Comparison of ENCODE assay signal across 13 cellular contexts in the genomic region with DNA sequence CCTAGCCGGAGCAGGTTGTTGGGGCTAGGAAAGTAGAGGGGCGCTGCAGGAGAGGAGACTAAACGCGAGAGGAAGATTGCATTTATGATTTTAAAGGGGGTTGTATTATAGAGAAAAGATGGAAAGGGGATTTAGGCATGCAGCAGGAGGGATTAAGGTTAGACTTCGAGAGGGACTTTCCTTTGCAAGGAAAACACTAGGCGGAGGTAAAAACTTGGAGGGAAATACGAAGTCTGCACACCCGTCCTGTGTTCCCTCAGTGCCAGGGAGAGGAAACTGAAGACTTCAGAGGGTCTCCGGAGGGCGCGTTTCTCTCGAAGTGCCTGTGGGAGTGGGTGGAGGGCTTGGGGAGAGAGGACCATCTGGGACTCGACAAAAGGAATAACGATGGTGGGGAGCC. TPM values are rescaled to one million over a fixed set of nuclear protein-coding genes. Genes with fewer than 3 reads are reported as not detected.
A peak's percentile ranks its signal among the peaks of the same experiment; 100 is the strongest.
DNase-seq lines count a peak whose midpoint lies in the region; ATAC-seq and TF ChIP-seq lines count a peak whose summit lies in the region.
"Had no signal": no experiment of that assay in that cellular context is flagged by ENCODE, and none has a peak within 500 bp of the region (broad histone marks: within the 10 kb centered on the region; RNA-seq: fewer than 3 reads in every experiment).

No MANE protein-coding gene starts in this region.

- CTCF ChIA-PET in MCF 10A (lab: Yijun Ruan, JAX), result interaction anchor here (0.7 kb wide), 1 partner anchor 9 kb away, joined by 3 read pairs; no protein-coding TSS in a partner anchor

- no peak overlapping the region for H3K27ac Mint-ChIP-seq in MCF 10A (ENCODE audit: low read depth, unreplicated experiment)
- peak overlapping the region in 1 of 10 donors; percentile 59 for H3K27ac Mint-ChIP-seq in naive thymus-derived CD8-positive, alpha-beta T cell
- no peak overlapping the region for H3K27ac Mint-ChIP-seq in type B pancreatic cell

- H3K4me3 Mint-ChIP-seq in MCF 10A (ENCODE audit: unreplicated experiment) (no peak overlapping the region), type B pancreatic cell (peak overlapping the region; percentile 83)
- peak overlapping the region; percentile 43 to 81 (median 70) for H3K4me3 Mint-ChIP-seq in naive thymus-derived CD8-positive, alpha-beta T cell

- H3K36me3 ChIP-seq in breast epithelium, result no peaks in the 10 kb centered on the region

- H3K27me3 ChIP-seq in breast epithelium (no peaks in the 10 kb centered on the region), dorsolateral prefrontal cortex (peaks cover 0 to 16% (median 0%) of the 10 kb centered on the region in 45 donors)

- peak in 1 of 2 donors; percentile 16 for ATAC-seq in naive thymus-derived CD8-positive, alpha-beta T cell
- ATAC-seq: GM12878 had no signal

- DNase-seq in breast epithelium (ENCODE audit: low spot score in 2 of 2), result no peak
- no peak for DNase-seq in MCF 10A (ENCODE audit: unreplicated experiment)
- DNase-seq in dorsolateral prefrontal cortex, result no peak
- no peak for DNase-seq in naive thymus-derived CD8-positive, alpha-beta T cell
- no peak for DNase-seq in type B pancreatic cell (ENCODE audit: extremely low spot score, unreplicated experiment)
- DNase-seq in KG1 (lab: John Stamatoyannopoulos, UW), result no peak
- DNase-seq in NCI-H345 treated with DMSO at 0.1 percent for 48 hours (lab: John Stamatoyannopoulos, UW; ENCODE audit: unreplicated experiment), result no peak
- DNase-seq in HuH-7 (ENCODE audit: low spot score), result no peak
- DNase-seq: NCI-H2081 treated with DMSO at 0.1 percent for 48 hours, occipital lobe, SIG-M5 had no signal

- no peaks in the 10 kb centered on the region for H3K4me1 Mint-ChIP-seq in MCF 10A (ENCODE audit: insufficient read depth, unreplicated experiment)
- peaks cover 7 to 13% (median 10%) of the 10 kb centered on the region in 4 donors for H3K4me1 Mint-ChIP-seq in naive thymus-derived CD8-positive, alpha-beta T cell
- H3K4me1 Mint-ChIP-seq in type B pancreatic cell (ENCODE audit: unreplicated experiment), result peaks cover 38% of the 10 kb centered on the region

- intact Hi-C loops in breast epithelium (cut with DNase I; ENCODE audit: low total_unique reads), result no loop called here
- intact Hi-C loops in MCF 10A (cut with micrococcal nuclease), result no loop called here
- intact Hi-C loops in dorsolateral prefrontal cortex (cut with DNase I), result no loop called here

- H3K27ac ChIP-seq in breast epithelium (no peak overlapping the region), dorsolateral prefrontal cortex (no peak overlapping the region)

- BruUV-seq in MCF 10A (replicated peaks; lab: Mats Ljungman, UMichigan), result no TSS peak

- POLR2A ChIA-PET in MCF 10A (lab: Yijun Ruan, JAX), result no interaction called here
- POLR2A ChIA-PET in naive thymus-derived CD8-positive, alpha-beta T cell (lab: Charles Lee), result no interaction called here

- no peak for TF ChIP-seq POLR2A in breast epithelium (IDR thresholded peaks at IDR 0.05)

- no peaks in the 10 kb centered on the region for H3K9me3 ChIP-seq in breast epithelium

- peak overlapping the region; percentile 42 to 71 (median 60) for H3K4me3 ChIP-seq in breast epithelium
- peak overlapping the region in 58 of 59 donors; percentile 15 to 75 (median 60) for H3K4me3 ChIP-seq in dorsolateral prefrontal cortex
- H3K4me3 ChIP-seq: GM12878 had no signal

- H3K36me3 Mint-ChIP-seq in MCF 10A (ENCODE audit: insufficient read depth, unreplicated experiment) (no peaks in the 10 kb centered on the region), type B pancreatic cell (no peaks in the 10 kb centered on the region)
- H3K36me3 Mint-ChIP-seq in naive thymus-derived CD8-positive, alpha-beta T cell, result no peaks in the 10 kb centered on the region

- H3K27me3 Mint-ChIP-seq in MCF 10A (ENCODE audit: insufficient read depth, unreplicated experiment), result peaks cover 64% of the 10 kb centered on the region
- peaks cover 41 to 72% (median 63%) of the 10 kb centered on the region in 5 donors for H3K27me3 Mint-ChIP-seq in naive thymus-derived CD8-positive, alpha-beta T cell
- H3K27me3 Mint-ChIP-seq in type B pancreatic cell, result peaks cover 74% of the 10 kb centered on the region

- no peaks in the 10 kb centered on the region for H3K9me3 Mint-ChIP-seq in MCF 10A (ENCODE audit: unreplicated experiment)
- H3K9me3 Mint-ChIP-seq in naive thymus-derived CD8-positive, alpha-beta T cell, result no peaks in the 10 kb centered on the region
- no peaks in the 10 kb centered on the region for H3K9me3 Mint-ChIP-seq in type B pancreatic cell

- TF ChIP-seq CTCF in breast epithelium (IDR thresholded peaks at IDR 0.05) (no peak), MCF 10A (IDR thresholded peaks at IDR 0.05; ENCODE audit: unreplicated experiment) (no peak), dorsolateral prefrontal cortex (IDR thresholded peaks at IDR 0.05 in 54 of 56, conservative IDR thresholded peaks at IDR 0.05 in 2 of 56; ENCODE audit: low read depth in 1 of 56, partially characterized antibody in 56 of 56) (no peak), type B pancreatic cell (conservative IDR thresholded peaks at IDR 0.05) (no peak)

- H3K4me1 ChIP-seq in breast epithelium, result peaks cover 0 to 4% of the 10 kb centered on the region in 2 donors

RNA-seq across cellular contexts. Expression of gene PPP1R1A, which starts 0.4 kb away (rescaled TPM):
- 100 to 1,000 TPM in 1 of 3 donors, 10 to 100 TPM in 2; 21.6 to 316 (median 29.7) TPM for total RNA-seq in breast epithelium
- not detected in 2 replicates for total RNA-seq in MCF 10A (2022)
- total RNA-seq in dorsolateral prefrontal cortex, result 10 to 100 TPM; 12.7 to 51.0 (median 26.3) TPM
- total RNA-seq in naive thymus-derived CD8-positive, alpha-beta T cell, result not detected
- polyA plus RNA-seq in naive thymus-derived CD8-positive, alpha-beta T cell, result not detected
- total RNA-seq in type B pancreatic cell (ENCODE audit: low replicate concordance), result 24.9 and 43.3 TPM in 2 replicates
- total RNA-seq: GM12878 had no signal
- polyA plus RNA-seq: BJ had no signal

RNA-seq across cellular contexts. Expression of gene PDE1B, which starts 39.5 kb away (rescaled TPM):
- total RNA-seq in breast epithelium, result 10 to 100 TPM in 2 of 3 donors, 1 to 10 TPM in 1; 6.3 to 34.7 (median 13.8) TPM
- total RNA-seq in MCF 10A (2022), result not detected in 2 replicates
- total RNA-seq in dorsolateral prefrontal cortex, result 100 to 1,000 TPM in 3 of 120 experiments, 10 to 100 TPM in 117; 22.6 to 106 (median 74.9) TPM
- 1 to 10 TPM; 6.6 to 6.7 TPM for total RNA-seq in naive thymus-derived CD8-positive, alpha-beta T cell
- 1 to 10 TPM in 1 of 3 donors, under 1 TPM in 2; 0.03 to 2.9 (median 0.44) TPM for polyA plus RNA-seq in naive thymus-derived CD8-positive, alpha-beta T cell
- 0.10 and 3.6 TPM in 2 replicates for total RNA-seq in type B pancreatic cell (ENCODE audit: low replicate concordance)

RNA-seq across cellular contexts. Expression of gene LACRT, which starts 45.8 kb away (rescaled TPM):
- total RNA-seq in breast epithelium (not detected), MCF 10A (2022) (not detected in 2 replicates), dorsolateral prefrontal cortex (not detected), type B pancreatic cell (ENCODE audit: low replicate concordance) (not detected in 2 replicates)
- not detected for total RNA-seq in naive thymus-derived CD8-positive, alpha-beta T cell
- not detected for polyA plus RNA-seq in naive thymus-derived CD8-positive, alpha-beta T cell
- total RNA-seq: GM12878, occipital lobe had no signal
- polyA plus RNA-seq: BJ, GM12878 had no signal

RNA-seq across cellular contexts. Expression of gene DCD, which starts 59.3 kb away (rescaled TPM):
- total RNA-seq in breast epithelium, result not detected
- total RNA-seq in MCF 10A (2022), result not detected in 2 replicates
- not detected for total RNA-seq in dorsolateral prefrontal cortex
- total RNA-seq in naive thymus-derived CD8-positive, alpha-beta T cell, result not detected
- not detected for polyA plus RNA-seq in naive thymus-derived CD8-positive, alpha-beta T cell
- not detected in 2 replicates for total RNA-seq in type B pancreatic cell (ENCODE audit: low replicate concordance)
- total RNA-seq: GM12878, occipital lobe had no signal
- polyA plus RNA-seq: BJ, GM12878 had no signal

Comparison
In these comparisons a context has a peak if more than half of its experiments do, and no peak if none do; other contexts are left out.
1. RNA of gene PPP1R1A, which starts 0.4 kb away (total RNA-seq): 21.6 to 316 TPM in breast epithelium, 12.7 to 51.0 TPM in dorsolateral prefrontal cortex and 24.9 to 43.3 TPM in type B pancreatic cell; not detected in MCF 10A and not detected in naive thymus-derived CD8-positive, alpha-beta T cell; every median in the first group is over 10 times any median in the second.